In the genomic region with DNA sequence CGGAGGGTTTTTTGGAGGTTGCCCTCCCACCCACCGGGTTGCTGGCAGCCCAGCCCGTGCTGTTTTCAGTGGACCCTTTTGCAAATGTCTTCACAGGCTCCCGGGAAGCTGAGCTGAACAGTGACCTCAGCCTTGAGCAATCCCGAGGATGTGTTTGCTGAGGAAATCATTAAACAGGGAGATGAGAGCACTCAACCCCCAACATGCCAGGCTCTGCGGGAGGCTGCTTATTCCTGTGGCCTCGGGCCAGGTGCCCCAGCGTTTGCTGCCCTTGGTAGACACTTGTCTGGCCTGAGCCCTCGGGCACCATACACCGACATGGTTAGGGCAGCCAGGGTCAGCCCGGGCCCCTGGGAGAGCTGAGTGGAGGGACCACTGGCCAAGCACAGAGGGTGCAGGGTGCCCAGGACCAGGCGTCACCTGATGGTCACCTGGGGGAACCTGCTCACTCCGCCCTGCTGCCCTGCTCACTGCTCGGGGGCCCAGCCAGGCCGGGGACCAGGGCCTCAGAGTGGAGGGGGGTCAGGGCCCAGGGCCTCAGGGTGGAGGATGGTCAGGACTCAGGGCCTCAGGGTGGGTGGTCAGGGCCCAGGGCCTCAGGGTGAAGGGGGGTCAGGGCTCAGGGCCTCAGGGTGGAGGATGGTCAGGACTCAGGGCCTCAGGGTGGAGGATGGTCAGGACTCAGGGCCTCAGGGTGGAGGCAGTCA, we compare ENCODE assay signal across 10 cellular contexts. TPM values are rescaled to one million over a fixed set of nuclear protein-coding genes. Genes with fewer than 3 reads are reported as not detected.
DNase-seq lines count a peak whose midpoint lies in the region; ATAC-seq and TF ChIP-seq lines count a peak whose summit lies in the region.
"Had no signal": no experiment of that assay in that cellular context is flagged by ENCODE, and none has a peak within 500 bp of the region (broad histone marks: within the 10 kb centered on the region; RNA-seq: fewer than 3 reads in every experiment).

No MANE protein-coding gene starts in this region.

- peaks cover 25% of the 10 kb centered on the region for H3K4me1 Mint-ChIP-seq in WTC11

- no peaks in the 10 kb centered on the region for H3K9me3 ChIP-seq in transverse colon

- no peak for TF ChIP-seq EP300 in transverse colon (IDR thresholded peaks at IDR 0.05; ENCODE audit: low read depth)

- in situ Hi-C loops in transverse colon (cut with MboI; ENCODE audit: low pct_ligation_motif_present in 1 of 4, low pct_unique_long_range_greater_than_20kb in 1 of 4, low sequenced_read_pairs in 3 of 4) = no loop called here

- H3K27me3 ChIP-seq in transverse colon = no peaks in the 10 kb centered on the region

- H3K36me3 Mint-ChIP-seq in WTC11 = no peaks in the 10 kb centered on the region

- no peak overlapping the region for H3K4me3 ChIP-seq in transverse colon

- CTCF ChIA-PET in WTC11 (lab: Charles Lee) = interaction anchor here (5.2 kb wide), 1 partner anchor 22 kb away, joined by 24 read pairs; no protein-coding TSS in a partner anchor

- peak overlapping the region; percentile 19 to 57 (median 56) for H3K27ac ChIP-seq in transverse colon
- H3K27ac ChIP-seq: epithelial cell of prostate had no signal

- DNase-seq in NCI-H748 (lab: John Stamatoyannopoulos, UW; ENCODE audit: unreplicated experiment) = peak; percentile 7
- DNase-seq in NCI-H748 treated with DMSO at 0.1 percent for 48 hours (lab: John Stamatoyannopoulos, UW) = no peak
- no peak for DNase-seq in WTC11 (ENCODE audit: low spot score)
- DNase-seq in iPS-NIHi7 (ENCODE audit: extremely low spot score) = peak; percentile 67
- peak; percentile 26 for DNase-seq in transverse colon
- no peak for DNase-seq in activated CD4-positive, alpha-beta T cell treated with anti-CD3 and anti-CD28 coated beads for 4 hours
- no peak for DNase-seq in NCI-H1105 (lab: John Stamatoyannopoulos, UW)
- DNase-seq in NCI-H2171 treated with DMSO at 0.1 percent for 48 hours (lab: John Stamatoyannopoulos, UW) = no peak
- DNase-seq: T-helper 9 cell had no signal

- no peaks in the 10 kb centered on the region for H3K9me3 Mint-ChIP-seq in WTC11

- H3K4me1 ChIP-seq in transverse colon = peaks cover 0 to 13% (median 6%) of the 10 kb centered on the region in 4 donors

- H3K4me3 Mint-ChIP-seq in WTC11 = no peak overlapping the region

- H3K27ac Mint-ChIP-seq in WTC11 = peak overlapping the region; percentile 76; the same call in 1 of the 2 replicates

- no peak for TF ChIP-seq CTCF in WTC11 (IDR thresholded peaks at IDR 0.05)
- TF ChIP-seq CTCF in transverse colon (IDR thresholded peaks at IDR 0.05) = no peak

- POLR2A ChIA-PET in WTC11 (lab: Charles Lee) = no interaction called here

- ATAC-seq in WTC11 = peak; percentile 46

- 41% methylated on average over 11 of the region's 15 CpGs; no CpG with 5 or more reads in 1 of the 2 donors for WGBS in transverse colon (ENCODE audit: low coverage in 1 of 2), 2 donors

- intact Hi-C loops in transverse colon (cut with DNase I; ENCODE audit: low total_unique reads) = no loop called here

- TF ChIP-seq POLR2A in transverse colon (IDR thresholded peaks at IDR 0.05) = no peak

- no peaks in the 10 kb centered on the region for H3K36me3 ChIP-seq in transverse colon

- no peaks in the 10 kb centered on the region; the same call in 1 of the 2 replicates for H3K27me3 Mint-ChIP-seq in WTC11 (ENCODE audit: low read depth)

TF ChIP-seq in WTC11, 78 proteins besides CTCF, POLR2A, EP300 and RAD21:
- TF ChIP-seq GABPB1 (CRISPR knock-in tag; IDR thresholded peaks at IDR 0.05) (0 out of 2 replicates have a peak, but pooled peaks have one; percentile 14), CREB1 (CRISPR knock-in tag; IDR thresholded peaks at IDR 0.05) (no peak), NFYB (CRISPR knock-in tag; conservative IDR thresholded peaks at IDR 0.05; ENCODE audit: low read depth) (no peak), ZNF423 (CRISPR knock-in tag; IDR thresholded peaks at IDR 0.05) (peak; percentile 34; the same call in 1 of the 2 replicates)

RNA-seq across cellular contexts. Expression of gene POFUT2, which starts 42.5 kb away (rescaled TPM):
- total RNA-seq in WTC11 (2021) = 37.1 to 41.4 TPM (median 39.7 TPM) in 3 replicates
- total RNA-seq in transverse colon = 10 to 100 TPM; 29.9 to 79.3 (median 33.3) TPM

Comparison
In these comparisons a context has a peak if more than half of its experiments do, and no peak if none do; other contexts are left out.
1. DNase-seq: peak in NCI-H748 (single experiment), iPS-NIHi7 (single experiment) and transverse colon (single experiment); none in NCI-H748 treated with DMSO at 0.1 percent for 48 hours (single experiment), WTC11 (single experiment), activated CD4-positive, alpha-beta T cell treated with anti-CD3 and anti-CD28 coated beads for 4 hours (0 of 2), NCI-H1105 (single experiment) and NCI-H2171 treated with DMSO at 0.1 percent for 48 hours (single experiment).